Comparison of ENCODE assay signal across 31 cellular contexts in genomic region chr3:146024260-146024659, GRCh38.
"Had no signal": no experiment of that assay in that cellular context is flagged by ENCODE, and none has a peak within 500 bp of the region (broad histone marks: within the 10 kb centered on the region; RNA-seq: fewer than 3 reads in every experiment).

No MANE protein-coding gene starts in this region.

- H3K4me2 ChIP-seq: hepatocyte had no signal

- H3K27me3 ChIP-seq: body of pancreas, cardiac muscle cell, esophagus squamous epithelium, gastroesophageal sphincter, heart right ventricle, hepatocyte had no signal

- H3K27ac ChIP-seq: body of pancreas, cardiac muscle cell, coronary artery, epithelial cell of prostate, esophagus squamous epithelium, gastroesophageal sphincter, heart right ventricle, hepatocyte had no signal

- H3K4me1 ChIP-seq: body of pancreas, esophagus squamous epithelium, gastroesophageal sphincter, heart right ventricle had no signal

- H2AFZ ChIP-seq: hepatocyte had no signal

- H3K9me3 ChIP-seq: body of pancreas, esophagus squamous epithelium, gastroesophageal sphincter had no signal

- H3K4me3 ChIP-seq: body of pancreas, cardiac muscle cell, coronary artery, esophagus squamous epithelium, gastroesophageal sphincter, heart right ventricle, hepatocyte had no signal

- H3K36me3 ChIP-seq: cardiac muscle cell, esophagus squamous epithelium, gastroesophageal sphincter, heart right ventricle had no signal

- ATAC-seq: activated CD4-positive, alpha-beta T cell treated with anti-CD3 and anti-CD28 coated beads for 36 hours; activated CD8-positive, alpha-beta memory T cell treated with anti-CD3 and anti-CD28 coated beads, Interleukin-2, amount 10 ng/mL, durations not matched to agents 7 days and 5 days; activated CD8-positive, alpha-beta T cell treated with anti-CD3 and anti-CD28 coated beads, Interleukin-2, amount 10 ng/mL, durations not matched to agents 7 days and 5 days; activated naive CD4-positive, alpha-beta T cell treated with anti-CD3 and anti-CD28 coated beads, Interleukin-2, amount 50 U/mL, for 72 hours; activated T-cell treated with anti-CD3 and anti-CD28 coated beads, Interleukin-2, amount 50 U/mL, for 72 hours; body of pancreas; effector memory CD8-positive, alpha-beta T cell; gastroesophageal sphincter; heart right ventricle; T-helper 17 cell had no signal

- H3K79me2 ChIP-seq: hepatocyte had no signal

- DNase-seq: activated CD4-positive, alpha-beta memory T cell treated with anti-CD3 and anti-CD28 coated beads for 36 hours; activated CD4-positive, alpha-beta T cell treated with anti-CD3 and anti-CD28 coated beads for 36 hours; activated CD4-positive, alpha-beta T cell treated with anti-CD3 and anti-CD28 coated beads, Interleukin-2, amount 10 ng/mL, durations not matched to agents 24 days and 14 days; activated CD4-positive, CD25-positive, alpha-beta regulatory T cell; activated CD4-positive, CD25-positive, alpha-beta regulatory T cell treated with anti-CD3 and anti-CD28 coated beads, Interleukin-2, amount 50 U/mL, for 72 hours; activated CD8-positive, alpha-beta memory T cell treated with anti-CD3 and anti-CD28 coated beads, Interleukin-2, amount 10 ng/mL, durations not matched to agents 7 days and 5 days; activated CD8-positive, alpha-beta memory T cell treated with anti-CD3 and anti-CD28 coated beads, Interleukin-2, amount 50 U/mL, for 4 hours; activated CD8-positive, alpha-beta T cell treated with anti-CD3 and anti-CD28 coated beads, Interleukin-2, amount 10 ng/mL, durations not matched to agents 7 days and 5 days; activated gamma-delta T cell; activated naive CD4-positive, alpha-beta T cell; activated naive CD4-positive, alpha-beta T cell treated with anti-CD3 and anti-CD28 coated beads, Interleukin-2, amount 10 ng/mL, durations not matched to agents 7 days and 5 days; activated naive CD8-positive, alpha-beta T cell treated with anti-CD3 and anti-CD28 coated beads, Interleukin-2, amount 10 ng/mL, durations not matched to agents 7 days and 5 days; activated T-cell treated with anti-CD3 and anti-CD28 coated beads, Interleukin-2, amount 50 U/mL, for 24 hours; activated T-cell treated with anti-CD3 and anti-CD28 coated beads, Interleukin-2, amount 50 U/mL, for 72 hours; body of pancreas; central memory CD4-positive, alpha-beta T cell; cerebellar nuclear complex; effector CD4-positive, alpha-beta T cell; effector memory CD8-positive, alpha-beta T cell; esophagus squamous epithelium; foreskin melanocyte; heart right ventricle; T-helper 1 cell; T-helper 17 cell; T1000 had no signal
